8 cellular contexts compared by ENCODE assay signal in the genomic region with DNA sequence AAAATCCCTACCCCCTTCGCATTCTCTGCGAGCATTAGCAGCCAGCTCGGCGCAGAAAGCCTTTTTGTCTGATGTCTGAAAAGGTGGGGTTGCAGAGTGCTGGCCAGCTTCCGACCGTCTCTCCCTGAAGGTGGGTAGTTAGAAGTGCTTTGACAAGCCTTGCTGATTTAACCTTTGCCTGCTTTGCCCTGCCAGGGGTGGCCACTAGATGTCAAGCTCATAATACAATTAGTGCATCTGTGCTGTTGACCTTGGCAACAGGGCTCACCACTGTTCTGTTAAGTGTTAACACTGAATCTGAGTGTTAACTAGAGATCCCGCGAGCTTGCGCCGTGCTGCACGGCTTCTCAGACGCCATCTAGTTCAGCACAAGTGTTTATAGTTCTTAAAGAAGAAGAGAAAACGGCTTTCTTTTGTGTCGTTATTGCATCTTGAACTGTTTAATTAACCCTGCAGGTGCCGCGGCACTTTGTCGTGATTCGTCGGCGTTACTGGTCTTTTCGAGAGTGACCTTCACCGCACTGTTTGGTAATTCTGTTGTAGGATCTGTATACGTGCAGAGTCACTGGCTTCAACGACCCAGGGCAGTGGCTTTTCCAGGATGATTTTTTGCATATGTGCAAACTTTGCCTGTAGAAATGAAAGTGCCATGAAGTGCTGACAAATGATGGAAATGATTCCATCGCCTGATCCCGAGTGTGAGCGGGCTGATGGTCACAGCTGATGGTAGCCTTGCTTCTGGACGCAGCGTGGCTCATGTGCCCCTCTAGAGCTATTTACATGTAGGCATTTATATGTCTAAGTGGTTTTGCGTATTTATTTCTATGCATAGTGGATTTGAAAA. TPM values are rescaled to one million over a fixed set of nuclear protein-coding genes. Genes with fewer than 3 reads are reported as not detected.
DNase-seq lines count a peak whose midpoint lies in the region; ATAC-seq, FAIRE-seq and TF ChIP-seq lines count a peak whose summit lies in the region.

No MANE protein-coding gene starts in this region.

- DNase-seq in A549 (ENCODE audit: low read depth in 1 of 2, low spot score in 1 of 2) (peak; percentile 7 to 28), kidney epithelial cell (ENCODE audit: low read depth) (no peak), NCI-H187 (lab: John Stamatoyannopoulos, UW) (no peak), GOT3 (lab: John Stamatoyannopoulos, UW) (no peak)
- DNase-seq in activated CD4-positive, alpha-beta memory T cell treated with anti-CD3 and anti-CD28 coated beads for 36 hours, result peak; percentile 31

- no peak; a peak in 1 of 5 replicates for TF ChIP-seq RAD21 in A549 (conservative IDR thresholded peaks at IDR 0.05 in 1 of 2, IDR thresholded peaks at IDR 0.05 in 1 of 2)

- no peak overlapping the region for H3K4me3 Mint-ChIP-seq in activated CD4-positive, alpha-beta memory T cell treated with anti-CD3 and anti-CD28 coated beads for 36 hours

- H3K4me1 ChIP-seq in A549, result no peaks in the 10 kb centered on the region

- H3K4me1 Mint-ChIP-seq in activated CD4-positive, alpha-beta memory T cell treated with anti-CD3 and anti-CD28 coated beads for 36 hours (ENCODE audit: low read depth), result peaks cover 6% of the 10 kb centered on the region

- TF ChIP-seq EP300 in A549 (IDR thresholded peaks at IDR 0.05), result no peak

- no peak overlapping the region for H3K27ac ChIP-seq in A549

- no peaks in the 10 kb centered on the region for H3K9me3 ChIP-seq in A549

- no peaks in the 10 kb centered on the region for H3K9me3 Mint-ChIP-seq in activated CD4-positive, alpha-beta memory T cell treated with anti-CD3 and anti-CD28 coated beads for 36 hours

- FAIRE-seq in A549 (lab: Jason Lieb, UNC), result no peak

- TF ChIP-seq POLR2A in A549 (IDR thresholded peaks at IDR 0.05; ENCODE audit: low read length), result no peak

- peaks cover 4% of the 10 kb centered on the region for H3K36me3 Mint-ChIP-seq in activated CD4-positive, alpha-beta memory T cell treated with anti-CD3 and anti-CD28 coated beads for 36 hours

- H3K27me3 Mint-ChIP-seq in activated CD4-positive, alpha-beta memory T cell treated with anti-CD3 and anti-CD28 coated beads for 36 hours, result peaks cover 57% of the 10 kb centered on the region

- no peaks in the 10 kb centered on the region for H3K36me3 ChIP-seq in kidney epithelial cell (ENCODE audit: control insufficient read depth, insufficient read depth, low read length)

- peaks cover 32% of the 10 kb centered on the region for H3K27me3 ChIP-seq in kidney epithelial cell (ENCODE audit: control insufficient read depth, insufficient read depth, low read length)

- no peak overlapping the region for H3K27ac Mint-ChIP-seq in activated CD4-positive, alpha-beta memory T cell treated with anti-CD3 and anti-CD28 coated beads for 36 hours

- intact Hi-C loops in activated CD4-positive, alpha-beta memory T cell treated with anti-CD3 and anti-CD28 coated beads for 36 hours (cut with micrococcal nuclease), result loop anchor here (1.0 to 10.0 kb wide), 4 partner anchors 108 to 1730 kb away; no protein-coding TSS in a partner anchor

- H3K4me3 ChIP-seq in A549 (no peak overlapping the region), kidney epithelial cell (ENCODE audit: low read depth, low read length) (peak overlapping the region; percentile 6)

- no peak overlapping the region for H3K4me2 ChIP-seq in A549

- no peak for TF ChIP-seq CTCF in A549 (IDR thresholded peaks at IDR 0.05)
- TF ChIP-seq CTCF in LNCAP (IDR thresholded peaks at IDR 0.05), result peak; percentile 96
- peak; percentile 34 for TF ChIP-seq CTCF in kidney epithelial cell (IDR thresholded peaks at IDR 0.05; ENCODE audit: insufficient read depth, low read length, poor library complexity, severe bottlenecking)

- peak in 1 of 2 experiments; percentile 66; a peak in 3 of 6 replicates for ATAC-seq in A549
- peak; percentile 56 for ATAC-seq in GM18502 (IDR thresholded peaks at IDR 0.05; ENCODE audit: poor library complexity, unreplicated experiment)
- ATAC-seq in GM18861 (IDR thresholded peaks at IDR 0.05; ENCODE audit: unreplicated experiment), result no peak

- CTCF ChIA-PET in A549 (lab: Yijun Ruan, JAX), result interaction anchor here (0.6 to 2.2 kb wide), 7 partner anchors 10 to 1220 kb away, joined by 3 to 8 read pairs (median 4); no protein-coding TSS in a partner anchor
- CTCF ChIA-PET in activated CD4-positive, alpha-beta memory T cell treated with anti-CD3 and anti-CD28 coated beads for 36 hours (lab: Charles Lee), result interaction anchor here (0.7 to 1.1 kb wide), 3 partner anchors 10 to 113 kb away, joined by 3 to 4 read pairs (median 3); no protein-coding TSS in a partner anchor

- 47% methylated on average over 28 of the region's 30 CpGs for WGBS in A549 (ENCODE audit: missing lambda C conversion rate)

- POLR2A ChIA-PET in A549 (lab: Yijun Ruan, JAX), result no interaction called here
- POLR2A ChIA-PET in activated CD4-positive, alpha-beta memory T cell treated with anti-CD3 and anti-CD28 coated beads for 36 hours (lab: Charles Lee), result no interaction called here

TF ChIP-seq in A549, 52 proteins besides CTCF, POLR2A, EP300 and RAD21:
- TF ChIP-seq, protein P1, sequence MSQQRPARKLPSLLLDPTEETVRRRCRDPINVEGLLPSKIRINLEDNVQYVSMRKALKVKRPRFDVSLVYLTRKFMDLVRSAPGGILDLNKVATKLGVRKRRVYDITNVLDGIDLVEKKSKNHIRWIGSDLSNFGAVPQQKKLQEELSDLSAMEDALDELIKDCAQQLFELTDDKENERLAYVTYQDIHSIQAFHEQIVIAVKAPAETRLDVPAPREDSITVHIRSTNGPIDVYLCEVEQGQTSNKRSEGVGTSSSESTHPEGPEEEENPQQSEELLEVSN (IDR thresholded peaks at IDR 0.05; ENCODE audit: borderline replicate concordance, low read depth), result no peak
- no peak for TF ChIP-seq CHD2 (IDR thresholded peaks at IDR 0.05; ENCODE audit: low read length, partially characterized antibody)
- TF ChIP-seq, protein P2, sequence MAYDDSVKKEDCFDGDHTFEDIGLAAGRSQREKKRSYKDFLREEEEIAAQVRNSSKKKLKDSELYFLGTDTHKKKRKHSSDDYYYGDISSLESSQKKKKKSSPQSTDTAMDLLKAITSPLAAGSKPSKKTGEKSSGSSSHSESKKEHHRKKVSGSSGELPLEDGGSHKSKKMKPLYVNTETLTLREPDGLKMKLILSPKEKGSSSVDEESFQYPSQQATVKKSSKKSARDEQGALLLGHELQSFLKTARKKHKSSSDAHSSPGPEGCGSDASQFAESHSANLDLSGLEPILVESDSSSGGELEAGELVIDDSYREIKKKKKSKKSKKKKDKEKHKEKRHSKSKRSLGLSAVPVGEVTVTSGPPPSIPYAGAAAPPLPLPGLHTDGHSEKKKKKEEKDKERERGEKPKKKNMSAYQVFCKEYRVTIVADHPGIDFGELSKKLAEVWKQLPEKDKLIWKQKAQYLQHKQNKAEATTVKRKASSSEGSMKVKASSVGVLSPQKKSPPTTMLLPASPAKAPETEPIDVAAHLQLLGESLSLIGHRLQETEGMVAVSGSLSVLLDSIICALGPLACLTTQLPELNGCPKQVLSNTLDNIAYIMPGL (CRISPR knock-in tag; IDR thresholded peaks at IDR 0.05; ENCODE audit: borderline replicate concordance), result no peak
- TF ChIP-seq EHF (CRISPR knock-in tag; IDR thresholded peaks at IDR 0.05), result no peak
- TF ChIP-seq, protein P3, sequence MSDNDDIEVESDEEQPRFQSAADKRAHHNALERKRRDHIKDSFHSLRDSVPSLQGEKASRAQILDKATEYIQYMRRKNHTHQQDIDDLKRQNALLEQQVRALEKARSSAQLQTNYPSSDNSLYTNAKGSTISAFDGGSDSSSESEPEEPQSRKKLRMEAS (IDR thresholded peaks at IDR 0.05), result no peak
- TF ChIP-seq GATA3 (IDR thresholded peaks at IDR 0.05; ENCODE audit: borderline replicate concordance), result no peak
- TF ChIP-seq KDM1A (IDR thresholded peaks at IDR 0.05; ENCODE audit: low read depth), result no peak
- no peak for TF ChIP-seq TFCP2L1 (CRISPR knock-in tag; IDR thresholded peaks at IDR 0.05)
- no peak for TF ChIP-seq CBX2 (IDR thresholded peaks at IDR 0.05; ENCODE audit: borderline replicate concordance, low read depth)
- no peak for TF ChIP-seq BHLHE40 (IDR thresholded peaks at IDR 0.05; ENCODE audit: low read depth, low read length)
- TF ChIP-seq, protein P4, sequence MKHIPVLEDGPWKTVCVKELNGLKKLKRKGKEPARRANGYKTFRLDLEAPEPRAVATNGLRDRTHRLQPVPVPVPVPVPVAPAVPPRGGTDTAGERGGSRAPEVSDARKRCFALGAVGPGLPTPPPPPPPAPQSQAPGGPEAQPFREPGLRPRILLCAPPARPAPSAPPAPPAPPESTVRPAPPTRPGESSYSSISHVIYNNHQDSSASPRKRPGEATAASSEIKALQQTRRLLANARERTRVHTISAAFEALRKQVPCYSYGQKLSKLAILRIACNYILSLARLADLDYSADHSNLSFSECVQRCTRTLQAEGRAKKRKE (CRISPR knock-in tag; IDR thresholded peaks at IDR 0.05; ENCODE audit: low read depth), result no peak
- no peak for TF ChIP-seq FOXS1 (CRISPR knock-in tag; IDR thresholded peaks at IDR 0.05)
- no peak for TF ChIP-seq FOSL2 (IDR thresholded peaks at IDR 0.05)
- no peak for TF ChIP-seq FOSL2 (CRISPR knock-in tag; IDR thresholded peaks at IDR 0.05)

RNA-seq across cellular contexts. Expression of a gene that starts 5.5 kb away (rescaled TPM):
- not detected in 2 replicates for polyA plus RNA-seq in A549 (2011; rRNA removed)
- not detected in 2 replicates for polyA plus RNA-seq in A549 (2012; cell fraction: cytosol; rRNA removed)
- not detected in 2 replicates for polyA plus RNA-seq in A549 (2012; cell fraction: nucleus; rRNA removed)
- polyA plus RNA-seq in A549 (2017; fragmentation: RNase III; extraction: RNeasy Plus Mini Kit Qiagen cat#74134 plus additional on column Dnase treatment), result not detected in 3 replicates
- not detected in 2 replicates for polyA minus RNA-seq in A549 (2011; rRNA and poly(A)+ RNA removed)
- not detected for total RNA-seq in activated CD4-positive, alpha-beta memory T cell treated with anti-CD3 and anti-CD28 coated beads for 36 hours
- 2.1 TPM in 2 replicates for total RNA-seq in kidney epithelial cell

Comparison
In these comparisons a context has a peak if more than half of its experiments do, and no peak if none do; other contexts are left out.
1. DNase-seq: peak in A549 (2 of 2) and activated CD4-positive, alpha-beta memory T cell treated with anti-CD3 and anti-CD28 coated beads for 36 hours (single experiment); none in kidney epithelial cell (single experiment), NCI-H187 (0 of 2) and GOT3 (single experiment).